25 cellular contexts compared by ENCODE assay signal in the genomic region with DNA sequence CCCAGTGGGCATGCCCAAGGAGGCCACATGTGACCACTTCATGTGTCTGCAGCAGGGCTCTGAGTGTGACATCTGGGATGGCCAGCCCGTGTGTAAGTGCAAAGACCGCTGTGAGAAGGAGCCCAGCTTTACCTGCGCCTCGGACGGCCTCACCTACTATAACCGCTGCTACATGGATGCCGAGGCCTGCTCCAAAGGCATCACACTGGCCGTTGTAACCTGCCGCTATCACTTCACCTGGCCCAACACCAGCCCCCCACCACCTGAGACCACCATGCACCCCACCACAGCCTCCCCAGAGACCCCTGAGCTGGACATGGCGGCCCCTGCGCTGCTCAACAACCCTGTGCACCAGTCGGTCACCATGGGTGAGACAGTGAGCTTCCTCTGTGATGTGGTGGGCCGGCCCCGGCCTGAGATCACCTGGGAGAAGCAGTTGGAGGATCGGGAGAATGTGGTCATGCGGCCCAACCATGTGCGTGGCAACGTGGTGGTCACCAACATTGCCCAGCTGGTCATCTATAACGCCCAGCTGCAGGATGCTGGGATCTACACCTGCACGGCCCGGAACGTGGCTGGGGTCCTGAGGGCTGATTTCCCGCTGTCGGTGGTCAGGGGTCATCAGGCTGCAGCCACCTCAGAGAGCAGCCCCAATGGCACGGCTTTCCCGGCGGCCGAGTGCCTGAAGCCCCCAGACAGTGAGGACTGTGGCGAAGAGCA. TPM values are rescaled to one million over a fixed set of nuclear protein-coding genes. Genes with fewer than 3 reads are reported as not detected.
"Had no signal": no experiment of that assay in that cellular context is flagged by ENCODE, and none has a peak within 500 bp of the region (broad histone marks: within the 10 kb centered on the region; RNA-seq: fewer than 3 reads in every experiment).

No MANE protein-coding gene starts in this region.

- H3K4me3 ChIP-seq: mucosa of descending colon, sigmoid colon, smooth muscle cell, upper lobe of right lung had no signal

- FAIRE-seq: bronchial epithelial cell had no signal

- H3K27ac Mint-ChIP-seq: activated CD8-positive, alpha-beta T cell treated with anti-CD3 and anti-CD28 coated beads, Interleukin-2, amount 10 ng/mL, durations not matched to agents 7 days and 5 days; activated naive CD8-positive, alpha-beta T cell treated with anti-CD3 and anti-CD28 coated beads for 36 hours; T-helper 2 cell treated with Interferon-gamma antibody and Interleukin-4, amounts not matched to agents 5 μg/mL and 100 μg/mL, for 36 hours had no signal

- H3K4me2 ChIP-seq: SK-N-SH, smooth muscle cell had no signal

- ATAC-seq: activated CD8-positive, alpha-beta T cell treated with anti-CD3 and anti-CD28 coated beads, Interleukin-2, amount 10 ng/mL, durations not matched to agents 7 days and 5 days; activated T-cell treated with anti-CD3 and anti-CD28 coated beads, Interleukin-2, amount 50 U/mL, for 4 hours; esophagus mucosa; left colon; mucosa of descending colon; upper lobe of right lung had no signal

- H3K9me3 ChIP-seq: mucosa of descending colon, sigmoid colon, SK-N-SH, upper lobe of right lung had no signal

- H3K36me3 ChIP-seq: sigmoid colon, upper lobe of right lung had no signal

- H3K36me3 Mint-ChIP-seq: activated naive CD8-positive, alpha-beta T cell treated with anti-CD3 and anti-CD28 coated beads for 36 hours had no signal

- H3K4me1 Mint-ChIP-seq: activated naive CD8-positive, alpha-beta T cell treated with anti-CD3 and anti-CD28 coated beads for 36 hours had no signal

- H3K4me3 Mint-ChIP-seq: activated CD8-positive, alpha-beta T cell treated with anti-CD3 and anti-CD28 coated beads, Interleukin-2, amount 10 ng/mL, durations not matched to agents 7 days and 5 days; activated naive CD8-positive, alpha-beta T cell treated with anti-CD3 and anti-CD28 coated beads for 36 hours; activated T-cell treated with anti-CD3 and anti-CD28 coated beads, Interleukin-2, amount 50 U/mL, for 4 hours; T-helper 2 cell treated with Interferon-gamma antibody and Interleukin-4, amounts not matched to agents 5 μg/mL and 100 μg/mL, for 36 hours had no signal

- DNase-seq: activated CD4-positive, alpha-beta T cell treated with anti-CD3 and anti-CD28 coated beads for 1 hour; activated CD4-positive, alpha-beta T cell treated with anti-CD3 and anti-CD28 coated beads, Interleukin-2, amount 50 U/mL, for 1 hour; activated CD8-positive, alpha-beta T cell treated with anti-CD3 and anti-CD28 coated beads, Interleukin-2, amount 10 ng/mL, durations not matched to agents 7 days and 5 days; activated naive CD4-positive, alpha-beta T cell treated with Interleukin-2 at 50 U/mL for 16 hours; activated naive CD8-positive, alpha-beta T cell treated with anti-CD3 and anti-CD28 coated beads for 36 hours; activated T-cell treated with anti-CD3 and anti-CD28 coated beads, Interleukin-2, amount 50 U/mL, for 4 hours; cerebellar nuclear complex; effector CD8-positive, alpha-beta T cell; foreskin melanocyte; hypothalamus; left colon; mesendoderm; mucosa of descending colon; sigmoid colon; SK-N-SH; stimulated activated CD4-positive, alpha-beta T cell treated with anti-CD3 and anti-CD28 coated beads, Interleukin-2, amount 100 ng/mL, for 48 hours; stimulated activated CD8-positive, alpha-beta memory T cell treated with anti-CD3 and anti-CD28 coated beads, Interleukin-4, amount 100 ng/mL, for 48 hours; stimulated activated naive CD4-positive, alpha-beta T cell; upper lobe of right lung had no signal

- H3K9me3 Mint-ChIP-seq: activated naive CD8-positive, alpha-beta T cell treated with anti-CD3 and anti-CD28 coated beads for 36 hours; activated T-cell treated with anti-CD3 and anti-CD28 coated beads, Interleukin-2, amount 50 U/mL, for 4 hours; T-helper 2 cell treated with Interferon-gamma antibody and Interleukin-4, amounts not matched to agents 5 μg/mL and 100 μg/mL, for 36 hours had no signal

- H3K27me3 ChIP-seq: sigmoid colon, upper lobe of right lung had no signal

- H3K9ac ChIP-seq: SK-N-SH had no signal

- H3K27ac ChIP-seq: sigmoid colon, upper lobe of right lung had no signal

RNA-seq across cellular contexts. Expression of a gene that starts 4.4 kb away (rescaled TPM):
- total RNA-seq: activated CD8-positive, alpha-beta T cell treated with anti-CD3 and anti-CD28 coated beads, Interleukin-2, amount 10 ng/mL, durations not matched to agents 7 days and 5 days; activated naive CD8-positive, alpha-beta T cell treated with anti-CD3 and anti-CD28 coated beads for 36 hours; activated T-cell treated with anti-CD3 and anti-CD28 coated beads, Interleukin-2, amount 50 U/mL, for 4 hours; bronchial epithelial cell; esophagus mucosa; renal cortical epithelial cell; smooth muscle cell had no signal
- polyA plus RNA-seq: neural cell, SK-N-SH, smooth muscle cell had no signal
